In genomic region chr14:73460691-73461127, GRCh38 we compare ENCODE assay signal across 8 cellular contexts. TPM values are rescaled to one million over a fixed set of nuclear protein-coding genes. Genes with fewer than 3 reads are reported as not detected.
DNase-seq lines count a peak whose midpoint lies in the region; ATAC-seq and TF ChIP-seq lines count a peak whose summit lies in the region.

No MANE protein-coding gene starts in this region.

- ATAC-seq in GM18520 (IDR thresholded peaks at IDR 0.05; ENCODE audit: unreplicated experiment): no peak
- no peak for ATAC-seq in HG03439 (IDR thresholded peaks at IDR 0.05; ENCODE audit: unreplicated experiment)

- H3K4me3 ChIP-seq in brain microvascular endothelial cell (ENCODE audit: low read depth, low read length) (no peak overlapping the region), muscle layer of duodenum (ENCODE audit: low read depth in 1 of 2, low read length in 2 of 2) (no peak overlapping the region)

- TF ChIP-seq CTCF in brain microvascular endothelial cell (IDR thresholded peaks at IDR 0.05; ENCODE audit: low read depth, low read length, missing control alignments): no peak

- DNase-seq in G401 (ENCODE audit: low spot score) (peak; percentile 87), NCI-H1694 (lab: John Stamatoyannopoulos, UW) (peak; percentile 80), brain microvascular endothelial cell (peak; percentile 61), HK-2 (ENCODE audit: unreplicated experiment) (no peak), T-helper 9 cell (no peak)

- H3K27ac ChIP-seq in brain microvascular endothelial cell: peak overlapping the region; percentile 22
- H3K27ac ChIP-seq in muscle layer of duodenum (ENCODE audit: low read length): peak overlapping the region; percentile 11

- in situ Hi-C loops in G401 (cut with HindIII; ENCODE audit: low sequenced_read_pairs): no loop called here
- in situ Hi-C loops in brain microvascular endothelial cell (cut with HindIII; ENCODE audit: low pct_ligation_motif_present, low sequenced_read_pairs): loop anchor here (25.0 kb wide), 2 partner anchors 173 to 273 kb away; no protein-coding TSS in a partner anchor

- H3K9me3 ChIP-seq in muscle layer of duodenum (ENCODE audit: control insufficient read depth in 1 of 2, low read length in 2 of 2): no peaks in the 10 kb centered on the region

- no peaks in the 10 kb centered on the region for H3K27me3 ChIP-seq in brain microvascular endothelial cell (replicated peaks)
- H3K27me3 ChIP-seq in muscle layer of duodenum (ENCODE audit: low read depth, low read length): no peaks in the 10 kb centered on the region

- peaks cover 31 to 75% of the 10 kb centered on the region in 2 donors for H3K4me1 ChIP-seq in muscle layer of duodenum (ENCODE audit: control insufficient read depth in 1 of 2, insufficient read depth in 2 of 2, low read length in 2 of 2)

- H3K36me3 ChIP-seq in brain microvascular endothelial cell (replicated peaks) (no peaks in the 10 kb centered on the region), muscle layer of duodenum (ENCODE audit: control insufficient read depth in 1 of 2, insufficient read depth in 2 of 2, low read length in 2 of 2) (no peaks in the 10 kb centered on the region)

RNA-seq across cellular contexts. Expression of gene NUMB, which starts 2.4 kb away (rescaled TPM):
- total RNA-seq in G401 (2014; rRNA removed; shearing (Covaris generic)): 16.6 and 49.1 TPM in 2 replicates

RNA-seq across cellular contexts. Expression of gene RIOX1, which starts 30.0 kb away (rescaled TPM):
- 0.07 and 0.31 TPM in 2 replicates for total RNA-seq in G401 (2014; rRNA removed; shearing (Covaris generic))

Comparison
In these comparisons a context has a peak if more than half of its experiments do, and no peak if none do; other contexts are left out.
1. DNase-seq: peak in G401 (single experiment), NCI-H1694 (single experiment) and brain microvascular endothelial cell (single experiment); none in HK-2 (single experiment) and T-helper 9 cell (single experiment).